ENCODE assay signal across 19 cellular contexts in the genomic region with DNA sequence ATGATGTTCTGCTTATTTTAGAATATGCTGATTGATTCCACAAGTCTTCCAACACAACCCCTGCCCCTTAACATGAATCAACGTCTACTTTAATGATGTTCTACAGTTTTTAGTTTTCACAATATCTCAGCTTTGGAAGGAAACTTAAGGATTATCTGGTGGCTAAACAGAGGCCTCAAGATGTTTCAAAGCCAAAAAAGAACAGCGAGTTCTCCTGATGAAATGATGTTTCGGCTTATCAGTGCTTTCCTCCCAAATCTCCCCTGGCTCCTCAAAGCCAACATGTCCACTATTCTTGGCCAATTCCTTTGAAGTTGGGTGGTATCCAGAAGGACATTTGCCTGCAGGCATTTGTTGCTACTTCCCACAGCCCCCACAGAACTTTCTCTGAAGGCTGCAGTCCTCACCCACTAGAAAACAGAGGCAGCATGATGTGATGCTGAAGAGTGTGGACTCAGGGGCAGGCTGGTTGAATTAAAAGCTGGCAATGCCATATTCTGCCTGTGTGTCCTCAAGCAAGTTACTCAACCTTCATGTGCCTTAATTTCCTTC.
DNase-seq lines count a peak whose midpoint lies in the region; ATAC-seq, FAIRE-seq and TF ChIP-seq lines count a peak whose summit lies in the region.
"Had no signal": no experiment of that assay in that cellular context is flagged by ENCODE, and none has a peak within 500 bp of the region (broad histone marks: within the 10 kb centered on the region; RNA-seq: fewer than 3 reads in every experiment).

No MANE protein-coding gene starts in this region.

- no peaks in the 10 kb centered on the region for H3K4me1 ChIP-seq in heart left ventricle
- H3K4me1 ChIP-seq in uterus = no peaks in the 10 kb centered on the region
- H3K4me1 ChIP-seq: BE2C had no signal

- 52 to 82% (median 67%) methylated on average over 3 of the region's 3 CpGs for WGBS in heart left ventricle, 4 donors

- H3K27me3 ChIP-seq in heart left ventricle = peaks cover 0 to 8% (median 0%) of the 10 kb centered on the region in 9 donors
- H3K27me3 ChIP-seq in uterus = no peaks in the 10 kb centered on the region
- H3K27me3 ChIP-seq: BE2C had no signal

- in situ Hi-C loops in ACHN (cut with HindIII; ENCODE audit: low pct_ligation_motif_present, low pct_unique_long_range_greater_than_20kb, low sequenced_read_pairs) = no loop called here

- no peak overlapping the region for H3K4me3 ChIP-seq in heart left ventricle
- no peak overlapping the region for H3K4me3 ChIP-seq in uterus
- H3K4me3 ChIP-seq: GM12878, GM23248, HAP-1 had no signal

- intact Hi-C loops in Right ventricle myocardium inferior (cut with DNase I) (no loop called here), heart left ventricle (cut with DNase I) (no loop called here), uterus (cut with DNase I; ENCODE audit: low total_unique reads) (no loop called here)

- no peaks in the 10 kb centered on the region for H3K36me3 ChIP-seq in heart left ventricle
- H3K36me3 ChIP-seq in uterus = no peaks in the 10 kb centered on the region
- H3K36me3 ChIP-seq: BE2C, HAP-1 had no signal

- ATAC-seq in Right ventricle myocardium inferior (peak; percentile 69), heart left ventricle (no peak), omental fat pad (ENCODE audit: low FRiP score) (peak; percentile 54)
- no peak for ATAC-seq in stimulated activated naive B cell treated with anti-CD40 and anti-IgM and Interleukin-4, amounts not matched to agents 10 μg/mL and 1 μg/mL and 100 μg/mL, for 72 hours (replicated peaks)
- ATAC-seq: GM12878, HepG2 had no signal

- TF ChIP-seq POLR2A in heart left ventricle (IDR thresholded peaks at IDR 0.05) = no peak
- TF ChIP-seq POLR2A in uterus (IDR thresholded peaks at IDR 0.05) = no peak

- H3K27ac ChIP-seq in heart left ventricle (no peak overlapping the region), uterus (peak overlapping the region; percentile 24 to 62)
- H3K27ac ChIP-seq: GM23248 had no signal

- no peak overlapping the region for H3K27ac Mint-ChIP-seq in stimulated activated naive B cell treated with anti-CD40 and anti-IgM and Interleukin-4, amounts not matched to agents 10 μg/mL and 1 μg/mL and 100 μg/mL, for 72 hours
- H3K27ac Mint-ChIP-seq: CD4-positive, CD25-positive, alpha-beta regulatory T cell; CD8-positive, alpha-beta memory T cell had no signal

- no peak for TF ChIP-seq CTCF in heart left ventricle (IDR thresholded peaks at IDR 0.05)
- no peak for TF ChIP-seq CTCF in omental fat pad (IDR thresholded peaks at IDR 0.05)
- no peak for TF ChIP-seq CTCF in uterus (IDR thresholded peaks at IDR 0.05)

- no peaks in the 10 kb centered on the region for H3K36me3 Mint-ChIP-seq in stimulated activated naive B cell treated with anti-CD40 and anti-IgM and Interleukin-4, amounts not matched to agents 10 μg/mL and 1 μg/mL and 100 μg/mL, for 72 hours
- H3K36me3 Mint-ChIP-seq: CD4-positive, CD25-positive, alpha-beta regulatory T cell had no signal

- no peaks in the 10 kb centered on the region for H3K9me3 Mint-ChIP-seq in stimulated activated naive B cell treated with anti-CD40 and anti-IgM and Interleukin-4, amounts not matched to agents 10 μg/mL and 1 μg/mL and 100 μg/mL, for 72 hours
- H3K9me3 Mint-ChIP-seq: CD4-positive, CD25-positive, alpha-beta regulatory T cell; CD8-positive, alpha-beta memory T cell had no signal

- H3K27me3 Mint-ChIP-seq in stimulated activated naive B cell treated with anti-CD40 and anti-IgM and Interleukin-4, amounts not matched to agents 10 μg/mL and 1 μg/mL and 100 μg/mL, for 72 hours = peaks cover 11 to 15% of the 10 kb centered on the region in 2 donors

- peaks cover 3 to 6% of the 10 kb centered on the region in 2 donors for H3K4me1 Mint-ChIP-seq in stimulated activated naive B cell treated with anti-CD40 and anti-IgM and Interleukin-4, amounts not matched to agents 10 μg/mL and 1 μg/mL and 100 μg/mL, for 72 hours
- H3K4me1 Mint-ChIP-seq: CD4-positive, CD25-positive, alpha-beta regulatory T cell; CD8-positive, alpha-beta memory T cell had no signal

- H3K9me3 ChIP-seq in heart left ventricle (no peaks in the 10 kb centered on the region), uterus (no peaks in the 10 kb centered on the region)
- H3K9me3 ChIP-seq: BE2C, HAP-1 had no signal

- H3K4me3 Mint-ChIP-seq in stimulated activated naive B cell treated with anti-CD40 and anti-IgM and Interleukin-4, amounts not matched to agents 10 μg/mL and 1 μg/mL and 100 μg/mL, for 72 hours = no peak overlapping the region
- H3K4me3 Mint-ChIP-seq: CD4-positive, CD25-positive, alpha-beta regulatory T cell; CD8-positive, alpha-beta memory T cell had no signal

- no peak for DNase-seq in Right ventricle myocardium inferior (ENCODE audit: missing footprints)
- DNase-seq in heart left ventricle = no peak
- DNase-seq in omental fat pad (ENCODE audit: low spot score) = no peak
- peak; percentile 24 to 53 for DNase-seq in uterus
- no peak for DNase-seq in stimulated activated naive B cell treated with anti-CD40 and anti-IgM and Interleukin-4, amounts not matched to agents 10 μg/mL and 1 μg/mL and 100 μg/mL, for 72 hours
- no peak for DNase-seq in ACHN
- DNase-seq: BE2C; C1 segment of cervical spinal cord; CD4-positive, CD25-positive, alpha-beta regulatory T cell; CD8-positive, alpha-beta memory T cell; COR-L47; DMS 273 treated with DMSO at 0.1 percent for 48 hours; DND-41; EL; GM23248 had no signal

- peak; percentile 9 for FAIRE-seq in islet of Langerhans (lab: Jason Lieb, UNC)
- FAIRE-seq: GM12878, HepG2 had no signal

Comparison
In these comparisons a context has a peak if more than half of its experiments do, and no peak if none do; other contexts are left out.
1. ATAC-seq: peak in Right ventricle myocardium inferior (single experiment) and omental fat pad (single experiment); none in heart left ventricle (0 of 4) and stimulated activated naive B cell treated with anti-CD40 and anti-IgM and Interleukin-4, amounts not matched to agents 10 μg/mL and 1 μg/mL and 100 μg/mL, for 72 hours (0 of 2).
2. DNase-seq: peak in uterus (2 of 2); none in Right ventricle myocardium inferior (single experiment), heart left ventricle (0 of 5), omental fat pad (single experiment), stimulated activated naive B cell treated with anti-CD40 and anti-IgM and Interleukin-4, amounts not matched to agents 10 μg/mL and 1 μg/mL and 100 μg/mL, for 72 hours (single experiment) and ACHN (single experiment).
3. H3K27ac ChIP-seq: peak in uterus (2 of 2); none in heart left ventricle (0 of 12).